8 cellular contexts compared by ENCODE assay signal in genomic region chr10:50739618-50740350, GRCh38. TPM values are rescaled to one million over a fixed set of nuclear protein-coding genes. Genes with fewer than 3 reads are reported as not detected.
A peak's percentile ranks its signal among the peaks of the same experiment; 100 is the strongest.
DNase-seq lines count a peak whose midpoint lies in the region; ATAC-seq and TF ChIP-seq lines count a peak whose summit lies in the region.

Gene ASAH2B (plus strand): TSS chr10:50739936. CDS start chr10:50745131, 5,195 bp downstream.

- H3K9ac ChIP-seq in endocrine pancreas (ENCODE audit: control insufficient read depth, insufficient read depth, low read length) = peak within 1 kb of the TSS; percentile 96

- DNase-seq in AG09309 (ENCODE audit: low read depth) (peak; percentile 17), NCI-H526 treated with DMSO at 0.1 percent for 48 hours (lab: John Stamatoyannopoulos, UW) (peak; percentile 32), mesenteric fat pad (ENCODE audit: low spot score) (peak; percentile 90)
- peak; percentile 50 to 63 (median 60) for DNase-seq in activated CD8-positive, alpha-beta memory T cell treated with anti-CD3 and anti-CD28 coated beads for 48 hours (ENCODE audit: low read depth in 2 of 3, low spot score in 2 of 3)
- peak; percentile 51 for DNase-seq in stimulated activated CD8-positive, alpha-beta memory T cell treated with anti-CD3 and anti-CD28 coated beads, Interleukin-12 subunit alpha, Interleukin-12 subunit beta, amount 100 ng/mL, for 24 hours (ENCODE audit: extremely low read depth)

- no peak for TF ChIP-seq CTCF in AG09309 (IDR thresholded peaks at IDR 0.05; ENCODE audit: control insufficient read depth, insufficient read depth, low read depth, low read length, missing control alignments)

- H3K4me1 ChIP-seq in endocrine pancreas (ENCODE audit: control insufficient read depth, insufficient read depth, low read length) = no peaks in the 10 kb centered on the region

- no peaks in the 10 kb centered on the region for H3K27me3 ChIP-seq in endocrine pancreas (ENCODE audit: control insufficient read depth, insufficient read depth, low read length)

- H3K36me3 ChIP-seq in endocrine pancreas (ENCODE audit: control insufficient read depth, insufficient read depth, low read length) = no peaks in the 10 kb centered on the region

- peak; percentile 88 for ATAC-seq in GM19023 (IDR thresholded peaks at IDR 0.05; ENCODE audit: unreplicated experiment)
- peak; percentile 82 for ATAC-seq in HG03159 (IDR thresholded peaks at IDR 0.05; ENCODE audit: unreplicated experiment)

- H3K9me3 ChIP-seq in endocrine pancreas (ENCODE audit: control insufficient read depth, low read length) = no peaks in the 10 kb centered on the region

- H3K4me3 ChIP-seq in AG09309 (ENCODE audit: control insufficient read depth, low read depth, low read length) (peak within 1 kb of the TSS; percentile 83), endocrine pancreas (ENCODE audit: control insufficient read depth, insufficient read depth, low read length) (peak within 1 kb of the TSS; percentile 96)

RNA-seq across cellular contexts. Expression of gene ASAH2B, which starts in this region (rescaled TPM):
- 3.3 TPM for total RNA-seq in mesenteric fat pad

Comparison
In these comparisons a context has a peak if more than half of its experiments do, and no peak if none do; other contexts are left out.
1. Peak in every context shown above with its lines: DNase-seq, ATAC-seq and H3K4me3 ChIP-seq.
2. DNase-seq: peak in every context shown above with its lines; median percentile 90 in mesenteric fat pad; 60 in activated CD8-positive, alpha-beta memory T cell treated with anti-CD3 and anti-CD28 coated beads for 48 hours; 51 in stimulated activated CD8-positive, alpha-beta memory T cell treated with anti-CD3 and anti-CD28 coated beads, Interleukin-12 subunit alpha, Interleukin-12 subunit beta, amount 100 ng/mL, for 24 hours; 32 in NCI-H526 treated with DMSO at 0.1 percent for 48 hours; 17 in AG09309.